Comparison of ENCODE assay signal across 9 cellular contexts in genomic region chr14:26597136-26598080, GRCh38.
A peak's percentile ranks its signal among the peaks of the same experiment; 100 is the strongest.
DNase-seq lines count a peak whose midpoint lies in the region; ATAC-seq and TF ChIP-seq lines count a peak whose summit lies in the region.
"Had no signal": no experiment of that assay in that cellular context is flagged by ENCODE, and none has a peak within 500 bp of the region (broad histone marks: within the 10 kb centered on the region; RNA-seq: fewer than 3 reads in every experiment).

NOVA1 (minus strand) TSS chr14:26598033; CDS start chr14:26597436, 597 bp downstream.

- peak; percentile 58 for DNase-seq in NCI-H82 (lab: John Stamatoyannopoulos, UW)
- DNase-seq in NCI-H82 treated with DMSO at 0.1 percent for 48 hours (lab: John Stamatoyannopoulos, UW; ENCODE audit: unreplicated experiment) = no peak
- DNase-seq in NCI-H446 (lab: John Stamatoyannopoulos, UW) = peak; percentile 33 to 45
- DNase-seq in choroid plexus epithelial cell (ENCODE audit: low read depth) = peak; percentile 42
- DNase-seq in left kidney (ENCODE audit: low read depth, low spot score) = peak; percentile 69
- DNase-seq: DND-41 had no signal

- H3K36me3 ChIP-seq in subcutaneous abdominal adipose tissue (ENCODE audit: control insufficient read depth in 5 of 5, insufficient read depth in 5 of 5, low read length in 5 of 5) = no peaks in the 10 kb centered on the region

- peak within 1 kb of the TSS; percentile 94 for H3K27ac ChIP-seq in subcutaneous abdominal adipose tissue (ENCODE audit: low read depth, low read length)

- H3K4me3 ChIP-seq in choroid plexus epithelial cell (ENCODE audit: low read depth, low read length) (peak within 1 kb of the TSS; percentile 69), subcutaneous abdominal adipose tissue (ENCODE audit: low read depth in 1 of 5, low read length in 5 of 5) (peak within 1 kb of the TSS; percentile 67 to 95 (median 87))

- H3K27me3 ChIP-seq in subcutaneous abdominal adipose tissue (ENCODE audit: control insufficient read depth in 5 of 5, insufficient read depth in 4 of 5, low read length in 5 of 5) = peaks cover 0 to 4% (median 0%) of the 10 kb centered on the region in 5 donors

- peak within 1 kb of the TSS; percentile 66 to 92 (median 75) for H3K9ac ChIP-seq in subcutaneous abdominal adipose tissue (ENCODE audit: low read length in 5 of 5)

- ATAC-seq in HG03342 (IDR thresholded peaks at IDR 0.05; ENCODE audit: unreplicated experiment) (no peak), HG02981 (IDR thresholded peaks at IDR 0.05; ENCODE audit: unreplicated experiment) (no peak)

- no peaks in the 10 kb centered on the region for H3K9me3 ChIP-seq in subcutaneous abdominal adipose tissue (ENCODE audit: control insufficient read depth in 5 of 5, low read length in 5 of 5)

- no peak for TF ChIP-seq CTCF in choroid plexus epithelial cell (conservative IDR thresholded peaks at IDR 0.05; ENCODE audit: low read depth, low read length)

- peaks cover 0 to 14% (median 9%) of the 10 kb centered on the region in 5 donors for H3K4me1 ChIP-seq in subcutaneous abdominal adipose tissue (ENCODE audit: control insufficient read depth in 5 of 5, insufficient read depth in 5 of 5, low read length in 5 of 5)
